1 cellular context compared by ENCODE assay signal in genomic region chr17:78255029-78255656, GRCh38.
TF ChIP-seq lines count a peak whose summit lies in the region.

No MANE protein-coding gene starts in this region.

TF ChIP-seq in HepG2, 621 proteins besides CTCF, POLR2A, EP300 and RAD21 (continued from another document):
- no peak for TF ChIP-seq SMAD1 (CRISPR knock-in tag; IDR thresholded peaks at IDR 0.05; ENCODE audit: borderline replicate concordance, low read depth)
- TF ChIP-seq ZNF331 (CRISPR knock-in tag; IDR thresholded peaks at IDR 0.05): no peak
- TF ChIP-seq, protein P1, sequence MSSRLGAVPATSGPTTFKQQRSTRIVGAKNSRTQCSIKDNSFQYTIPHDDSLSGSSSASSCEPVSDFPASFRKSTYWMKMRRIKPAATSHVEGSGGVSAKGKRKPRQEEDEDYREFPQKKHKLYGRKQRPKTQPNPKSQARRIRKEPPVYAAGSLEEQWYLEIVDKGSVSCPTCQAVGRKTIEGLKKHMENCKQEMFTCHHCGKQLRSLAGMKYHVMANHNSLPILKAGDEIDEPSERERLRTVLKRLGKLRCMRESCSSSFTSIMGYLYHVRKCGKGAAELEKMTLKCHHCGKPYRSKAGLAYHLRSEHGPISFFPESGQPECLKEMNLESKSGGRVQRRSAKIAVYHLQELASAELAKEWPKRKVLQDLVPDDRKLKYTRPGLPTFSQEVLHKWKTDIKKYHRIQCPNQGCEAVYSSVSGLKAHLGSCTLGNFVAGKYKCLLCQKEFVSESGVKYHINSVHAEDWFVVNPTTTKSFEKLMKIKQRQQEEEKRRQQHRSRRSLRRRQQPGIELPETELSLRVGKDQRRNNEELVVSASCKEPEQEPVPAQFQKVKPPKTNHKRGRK (CRISPR knock-in tag; IDR thresholded peaks at IDR 0.05): no peak
- no peak for TF ChIP-seq FOXA3 (CRISPR knock-in tag; IDR thresholded peaks at IDR 0.05)
- no peak for TF ChIP-seq EHMT2 (IDR thresholded peaks at IDR 0.05; ENCODE audit: borderline replicate concordance, low read depth, low read length)
TF ChIP-seq in HepG2: peak in this region for 5.
